21 cellular contexts compared by ENCODE assay signal in genomic region chr6:133337312-133337711, GRCh38.
"Had no signal": no experiment of that assay in that cellular context is flagged by ENCODE, and none has a peak within 500 bp of the region (broad histone marks: within the 10 kb centered on the region; RNA-seq: fewer than 3 reads in every experiment).

No MANE protein-coding gene starts in this region.

- H3K4me3 Mint-ChIP-seq: activated CD4-positive, alpha-beta T cell treated with anti-CD3 and anti-CD28 coated beads, Interleukin-2, amount 10 ng/mL, durations not matched to agents 7 days and 5 days; activated naive CD4-positive, alpha-beta T cell treated with anti-CD3 and anti-CD28 coated beads, Interleukin-2, amount 10 ng/mL, durations not matched to agents 7 days and 5 days; central memory CD8-positive, alpha-beta T cell; dendritic cell treated with granulocyte-macrophage colony-stimulating factor and Interleukin-4, amounts not matched to agents 40 ng/mL and 50 ng/mL, for 4 days; effector memory CD8-positive, alpha-beta T cell; memory B cell; stimulated activated naive CD8-positive, alpha-beta T cell treated with anti-CD3 and anti-CD28 coated beads, Interleukin-15, Interleukin-2, amounts not matched to agents 100 ng/mL and 50 ng/mL, for 24 hours; T-helper 17 cell had no signal

- H3K27ac ChIP-seq: adrenal gland, body of pancreas, epithelial cell of prostate, foreskin keratinocyte, left ventricle myocardium inferior, ovary, sigmoid colon, thoracic aorta had no signal

- H3K9me3 ChIP-seq: adrenal gland, body of pancreas, left ventricle myocardium inferior, ovary, sigmoid colon, thoracic aorta had no signal

- H3K27ac Mint-ChIP-seq: activated CD4-positive, alpha-beta T cell treated with anti-CD3 and anti-CD28 coated beads, Interleukin-2, amount 10 ng/mL, durations not matched to agents 7 days and 5 days; activated naive CD4-positive, alpha-beta T cell treated with anti-CD3 and anti-CD28 coated beads, Interleukin-2, amount 10 ng/mL, durations not matched to agents 7 days and 5 days; activated T-helper 2 cell treated with anti-CD3 and anti-CD28 coated beads, Interferon-gamma antibody, Interleukin-2, Interleukin-4, amounts not matched to agents 10 μg/mL and 5 μg/mL and 100 μg/mL, durations not matched to agents 14 hours and 24 hours and 36 hours; dendritic cell treated with granulocyte-macrophage colony-stimulating factor and Interleukin-4, amounts not matched to agents 40 ng/mL and 50 ng/mL, for 4 days; effector memory CD8-positive, alpha-beta T cell; memory B cell; stimulated activated naive CD8-positive, alpha-beta T cell treated with anti-CD3 and anti-CD28 coated beads, Interleukin-15, Interleukin-2, amounts not matched to agents 100 ng/mL and 50 ng/mL, for 24 hours; T-helper 17 cell had no signal

- H3K4me3 ChIP-seq: adrenal gland, body of pancreas, left ventricle myocardium inferior, ovary, sigmoid colon, thoracic aorta had no signal

- H3K36me3 ChIP-seq: adrenal gland, left ventricle myocardium inferior, ovary, sigmoid colon, thoracic aorta had no signal

- ATAC-seq: body of pancreas; effector memory CD8-positive, alpha-beta T cell; foreskin keratinocyte; T-helper 17 cell had no signal

- H3K27me3 ChIP-seq: adrenal gland, body of pancreas, foreskin keratinocyte, ovary, sigmoid colon had no signal

- H3K27me3 Mint-ChIP-seq: activated CD4-positive, alpha-beta T cell treated with anti-CD3 and anti-CD28 coated beads, Interleukin-2, amount 10 ng/mL, durations not matched to agents 7 days and 5 days; activated naive CD4-positive, alpha-beta T cell treated with anti-CD3 and anti-CD28 coated beads, Interleukin-2, amount 10 ng/mL, durations not matched to agents 7 days and 5 days; central memory CD8-positive, alpha-beta T cell; dendritic cell treated with granulocyte-macrophage colony-stimulating factor and Interleukin-4, amounts not matched to agents 40 ng/mL and 50 ng/mL, for 4 days; effector memory CD8-positive, alpha-beta T cell; memory B cell had no signal

- H3K4me1 ChIP-seq: adrenal gland, foreskin keratinocyte, sigmoid colon had no signal

- H3K9me3 Mint-ChIP-seq: activated CD4-positive, alpha-beta T cell treated with anti-CD3 and anti-CD28 coated beads, Interleukin-2, amount 10 ng/mL, durations not matched to agents 7 days and 5 days; activated naive CD4-positive, alpha-beta T cell treated with anti-CD3 and anti-CD28 coated beads, Interleukin-2, amount 10 ng/mL, durations not matched to agents 7 days and 5 days; activated T-helper 2 cell treated with anti-CD3 and anti-CD28 coated beads, Interferon-gamma antibody, Interleukin-2, Interleukin-4, amounts not matched to agents 10 μg/mL and 5 μg/mL and 100 μg/mL, durations not matched to agents 14 hours and 24 hours and 36 hours; dendritic cell treated with granulocyte-macrophage colony-stimulating factor and Interleukin-4, amounts not matched to agents 40 ng/mL and 50 ng/mL, for 4 days; memory B cell; stimulated activated naive CD8-positive, alpha-beta T cell treated with anti-CD3 and anti-CD28 coated beads, Interleukin-15, Interleukin-2, amounts not matched to agents 100 ng/mL and 50 ng/mL, for 24 hours had no signal

- H3K36me3 Mint-ChIP-seq: activated naive CD4-positive, alpha-beta T cell treated with anti-CD3 and anti-CD28 coated beads, Interleukin-2, amount 10 ng/mL, durations not matched to agents 7 days and 5 days; memory B cell had no signal

- H3K4me1 Mint-ChIP-seq: activated CD4-positive, alpha-beta T cell treated with anti-CD3 and anti-CD28 coated beads, Interleukin-2, amount 10 ng/mL, durations not matched to agents 7 days and 5 days; activated naive CD4-positive, alpha-beta T cell treated with anti-CD3 and anti-CD28 coated beads, Interleukin-2, amount 10 ng/mL, durations not matched to agents 7 days and 5 days; central memory CD8-positive, alpha-beta T cell; memory B cell; T-helper 17 cell had no signal

- DNase-seq: activated CD4-positive, alpha-beta T cell treated with anti-CD3 and anti-CD28 coated beads, Interleukin-2, amount 10 ng/mL, durations not matched to agents 7 days and 5 days; activated CD4-positive, CD25-positive, alpha-beta regulatory T cell; activated naive CD4-positive, alpha-beta T cell treated with anti-CD3 and anti-CD28 coated beads, Interleukin-2, amount 10 ng/mL, durations not matched to agents 7 days and 5 days; adrenal gland; body of pancreas; effector memory CD8-positive, alpha-beta T cell; foreskin keratinocyte; head of caudate nucleus; left ventricle myocardium inferior; ovary; sigmoid colon; stimulated activated CD4-positive, alpha-beta T cell treated with anti-CD3 and anti-CD28 coated beads, Interleukin-15, amount 100 ng/mL, for 24 hours; stimulated activated CD4-positive, alpha-beta T cell treated with anti-CD3 and anti-CD28 coated beads, Interleukin-4, amount 100 ng/mL, for 24 hours; T-helper 17 cell had no signal
